27 cellular contexts compared by ENCODE assay signal in genomic region chr2:230875347-230876315, GRCh38. TPM values are rescaled to one million over a fixed set of nuclear protein-coding genes. Genes with fewer than 3 reads are reported as not detected.
DNase-seq lines count a peak whose midpoint lies in the region; ATAC-seq, FAIRE-seq and TF ChIP-seq lines count a peak whose summit lies in the region.
"Had no signal": no experiment of that assay in that cellular context is flagged by ENCODE, and none has a peak within 500 bp of the region (broad histone marks: within the 10 kb centered on the region; RNA-seq: fewer than 3 reads in every experiment).

No MANE protein-coding gene starts in this region.

- WGBS in K562 (ENCODE audit: insufficient coverage, low coverage, missing lambda C conversion rate), result 83% methylated on average over 17 of the region's 34 CpGs
- 92 to 100% methylated on average over 4 to 34 of the region's 34 CpGs for WGBS in transverse colon (ENCODE audit: low coverage in 1 of 2), 2 donors

- TF ChIP-seq EP300 in K562 (IDR thresholded peaks at IDR 0.05; ENCODE audit: low read length) (no peak), transverse colon (IDR thresholded peaks at IDR 0.05; ENCODE audit: low read depth) (no peak)

- no peak overlapping the region for H3K4me3 Mint-ChIP-seq in activated CD4-positive, alpha-beta T cell treated with anti-CD3 and anti-CD28 coated beads, Interleukin-2, amount 10 ng/mL, durations not matched to agents 7 days and 5 days
- peak overlapping the region in 7 of 8 donors; percentile 12 to 69 (median 55) for H3K4me3 Mint-ChIP-seq in naive B cell
- H3K4me3 Mint-ChIP-seq: HFFc6 had no signal

- no peaks in the 10 kb centered on the region for H3K36me3 ChIP-seq in K562 (ENCODE audit: control insufficient read depth, insufficient read depth, low read length)
- H3K36me3 ChIP-seq in transverse colon, result peaks cover 0 to 17% (median 0%) of the 10 kb centered on the region in 4 donors

- peaks cover 35% of the 10 kb centered on the region for H3K4me1 Mint-ChIP-seq in activated CD4-positive, alpha-beta T cell treated with anti-CD3 and anti-CD28 coated beads, Interleukin-2, amount 10 ng/mL, durations not matched to agents 7 days and 5 days
- H3K4me1 Mint-ChIP-seq in naive B cell, result peaks cover 62 to 70% (median 65%) of the 10 kb centered on the region in 3 donors

- TF ChIP-seq POLR2A in K562 (conservative IDR thresholded peaks at IDR 0.05) (no peak), transverse colon (IDR thresholded peaks at IDR 0.05) (no peak)

- H3K27ac Mint-ChIP-seq in activated CD4-positive, alpha-beta T cell treated with anti-CD3 and anti-CD28 coated beads, Interleukin-2, amount 10 ng/mL, durations not matched to agents 7 days and 5 days, result no peak overlapping the region
- peak overlapping the region in 4 of 6 donors; percentile 56 to 94 (median 85) for H3K27ac Mint-ChIP-seq in naive B cell
- H3K27ac Mint-ChIP-seq: activated T-helper 2 cell treated with anti-CD3 and anti-CD28 coated beads, Interferon-gamma antibody, Interleukin-2, Interleukin-4, amounts not matched to agents 10 μg/mL and 5 μg/mL and 100 μg/mL, durations not matched to agents 14 hours and 24 hours and 36 hours; HFFc6 had no signal

- H3K4me3 ChIP-seq in K562 (no peak overlapping the region), transverse colon (no peak overlapping the region)
- H3K4me3 ChIP-seq: lower lobe of right lung, skin epidermis had no signal

- DNase-seq in activated CD4-positive, alpha-beta T cell treated with anti-CD3 and anti-CD28 coated beads, Interleukin-2, amount 10 ng/mL, durations not matched to agents 7 days and 5 days, result peak; percentile 5
- no peak for DNase-seq in activated CD4-positive, alpha-beta T cell treated with anti-CD3 and anti-CD28 coated beads, Interleukin-2, amount 50 U/mL, for 1 hour
- no peak for DNase-seq in K562 (ENCODE audit: extremely low read depth in 1 of 4, low spot score in 3 of 4)
- DNase-seq in naive B cell, result no peak
- DNase-seq in transverse colon, result no peak
- no peak for DNase-seq in NCI-H774 (lab: John Stamatoyannopoulos, UW)
- DNase-seq in GM10266 (ENCODE audit: extremely low spot score), result no peak
- DNase-seq: 8988T; dermis blood vessel endothelial cell; HFFc6; lower lobe of right lung; NCI-H1436 treated with DMSO at 0.1 percent for 48 hours; NCI-H524; stimulated activated CD4-positive, alpha-beta T cell treated with anti-CD3 and anti-CD28 coated beads, Interleukin-2, amount 100 ng/mL, for 48 hours; stimulated activated naive CD8-positive, alpha-beta T cell treated with anti-CD3 and anti-CD28 coated beads, Interleukin-15, amount 100 ng/mL, for 72 hours; trophoblast cell had no signal

- BruUV-seq in K562 (replicated peaks; lab: Mats Ljungman, UMichigan), result no TSS peak

- H3K9me3 ChIP-seq in K562 (replicated peaks; ENCODE audit: control insufficient read depth, insufficient read depth, low read depth, low read length) (no peaks in the 10 kb centered on the region), transverse colon (no peaks in the 10 kb centered on the region)
- H3K9me3 ChIP-seq: lower lobe of right lung had no signal

- H3K27me3 Mint-ChIP-seq in activated CD4-positive, alpha-beta T cell treated with anti-CD3 and anti-CD28 coated beads, Interleukin-2, amount 10 ng/mL, durations not matched to agents 7 days and 5 days, result no peaks in the 10 kb centered on the region
- no peaks in the 10 kb centered on the region for H3K27me3 Mint-ChIP-seq in naive B cell
- H3K27me3 Mint-ChIP-seq: stimulated activated naive CD8-positive, alpha-beta T cell treated with anti-CD3 and anti-CD28 coated beads, Interleukin-15, amount 100 ng/mL, for 72 hours had no signal

- H3K9me1 ChIP-seq in K562 (ENCODE audit: control insufficient read depth, insufficient read depth, low read length), result no peaks in the 10 kb centered on the region

- no peaks in the 10 kb centered on the region for H3K79me2 ChIP-seq in K562 (ENCODE audit: control insufficient read depth, insufficient read depth, low read length)

- ATAC-seq in K562 (no peak), naive B cell (ENCODE audit: low read depth in 2 of 2) (no peak), HG03108 (IDR thresholded peaks at IDR 0.05; ENCODE audit: unreplicated experiment) (no peak)
- ATAC-seq: activated CD4-positive, CD25-positive, alpha-beta regulatory T cell treated with anti-CD3 and anti-CD28 coated beads, Interleukin-2, amount 50 U/mL, for 24 hours; lower lobe of right lung; SK-N-SH treated with all-trans-retinoic acid at 6 μM for 48 hours; stimulated activated naive CD8-positive, alpha-beta T cell treated with anti-CD3 and anti-CD28 coated beads, Interleukin-15, amount 100 ng/mL, for 72 hours had no signal

- no peaks in the 10 kb centered on the region for H3K27me3 ChIP-seq in K562 (ENCODE audit: control insufficient read depth in 2 of 2, insufficient read depth in 2 of 2, low read length in 2 of 2)
- H3K27me3 ChIP-seq in transverse colon, result no peaks in the 10 kb centered on the region

- POLR2A ChIA-PET in activated CD4-positive, alpha-beta T cell treated with anti-CD3 and anti-CD28 coated beads, Interleukin-2, amount 10 ng/mL, durations not matched to agents 7 days and 5 days (lab: Charles Lee), result no interaction called here
- POLR2A ChIA-PET in K562 (lab: Yijun Ruan, JAX), result no interaction called here

- CTCF ChIA-PET in activated CD4-positive, alpha-beta T cell treated with anti-CD3 and anti-CD28 coated beads, Interleukin-2, amount 10 ng/mL, durations not matched to agents 7 days and 5 days (lab: Charles Lee), result no interaction called here
- CTCF ChIA-PET in K562 (lab: Yijun Ruan, JAX; ENCODE audit: low intra/inter-chr PET ratio), result no interaction called here

- H3K27ac ChIP-seq in K562 (ENCODE audit: extremely low read depth, low read depth, low read length) (no peak overlapping the region), transverse colon (peak overlapping the region; percentile 83 to 96 (median 92))
- H3K27ac ChIP-seq: HL-60, lower lobe of right lung, RWPE1, skin epidermis had no signal

- FAIRE-seq in K562 (lab: Jason Lieb, UNC), result no peak
- FAIRE-seq: GM18507, islet of Langerhans had no signal

- H3K4me1 ChIP-seq in K562 (replicated peaks in 1 of 2; ENCODE audit: control insufficient read depth in 2 of 2, insufficient read depth in 2 of 2, low read length in 2 of 2), result peaks cover 0 to 15% of the 10 kb centered on the region in 2 experiments; a peak in 3 of 5 replicates
- peaks cover 51 to 93% (median 78%) of the 10 kb centered on the region in 4 donors for H3K4me1 ChIP-seq in transverse colon

- no peak overlapping the region for H2AFZ ChIP-seq in K562 (ENCODE audit: low read depth, low read length)

- TF ChIP-seq CTCF in K562 (IDR thresholded peaks at IDR 0.05 in 2 of 3, conservative IDR thresholded peaks at IDR 0.05 in 1 of 3; ENCODE audit: insufficient read depth in 2 of 3, low read depth in 1 of 3, low read length in 3 of 3) (no peak), transverse colon (IDR thresholded peaks at IDR 0.05) (no peak), GM10266 (IDR thresholded peaks at IDR 0.05; ENCODE audit: control insufficient read depth, insufficient read depth, low read depth, missing control alignments) (no peak)

- H3K9ac ChIP-seq in K562 (ENCODE audit: insufficient read depth in 1 of 2, low read depth in 2 of 2, low read length in 2 of 2), result no peak overlapping the region

- no peak for TF ChIP-seq RAD21 in K562 (CRISPR knock-in tag; conservative IDR thresholded peaks at IDR 0.05 in 1 of 2, IDR thresholded peaks at IDR 0.05 in 1 of 2)

- H3K4me2 ChIP-seq in K562 (ENCODE audit: insufficient read depth, low read length), result no peak overlapping the region

- H4K20me1 ChIP-seq in K562 (replicated peaks; ENCODE audit: control insufficient read depth, insufficient read depth, low read length), result peaks cover 4% of the 10 kb centered on the region; the same call in 1 of the 2 replicates

- intact Hi-C loops in K562 (cut with micrococcal nuclease), result no loop called here
- intact Hi-C loops in transverse colon (cut with DNase I; ENCODE audit: low total_unique reads), result no loop called here

- no peaks in the 10 kb centered on the region for H3K9me3 Mint-ChIP-seq in activated CD4-positive, alpha-beta T cell treated with anti-CD3 and anti-CD28 coated beads, Interleukin-2, amount 10 ng/mL, durations not matched to agents 7 days and 5 days
- no peaks in the 10 kb centered on the region for H3K9me3 Mint-ChIP-seq in naive B cell
- H3K9me3 Mint-ChIP-seq: activated T-helper 2 cell treated with anti-CD3 and anti-CD28 coated beads, Interferon-gamma antibody, Interleukin-2, Interleukin-4, amounts not matched to agents 10 μg/mL and 5 μg/mL and 100 μg/mL, durations not matched to agents 14 hours and 24 hours and 36 hours; HFFc6; stimulated activated naive CD8-positive, alpha-beta T cell treated with anti-CD3 and anti-CD28 coated beads, Interleukin-15, amount 100 ng/mL, for 72 hours had no signal

- no peaks in the 10 kb centered on the region for H3K36me3 Mint-ChIP-seq in activated CD4-positive, alpha-beta T cell treated with anti-CD3 and anti-CD28 coated beads, Interleukin-2, amount 10 ng/mL, durations not matched to agents 7 days and 5 days (ENCODE audit: low read depth)
- no peaks in the 10 kb centered on the region for H3K36me3 Mint-ChIP-seq in naive B cell

- in situ Hi-C loops in K562 (cut with MboI) (no loop called here), transverse colon (cut with MboI; ENCODE audit: low pct_ligation_motif_present in 1 of 4, low pct_unique_long_range_greater_than_20kb in 1 of 4, low sequenced_read_pairs in 3 of 4) (no loop called here)

RNA-seq across cellular contexts. Expression of gene ITM2C, which starts 10.9 kb away (rescaled TPM):
- 10 to 100 TPM; 29.4 to 30.4 TPM for total RNA-seq in activated CD4-positive, alpha-beta T cell treated with anti-CD3 and anti-CD28 coated beads, Interleukin-2, amount 10 ng/mL, durations not matched to agents 7 days and 5 days
- 15.7 and 63.4 TPM in 2 replicates for total RNA-seq in K562 (2011; cell fraction: chromatin; rRNA removed; ENCODE audit: low replicate concordance)
- total RNA-seq in K562 (2011; cell fraction: nucleolus; rRNA removed), result 70.9 and 81.4 TPM in 2 replicates
- total RNA-seq in K562 (2011; cell fraction: nucleoplasm; rRNA removed), result 54.6 and 63.5 TPM in 2 replicates
- 21.5 and 30.9 TPM in 2 replicates for total RNA-seq in K562 (2014; rRNA removed)
- total RNA-seq in K562 (2014; rRNA removed; fragmentation: Illumina TruSeq; extraction: Trizol), result 14.3 and 15.4 TPM in 2 replicates
- total RNA-seq in K562 (2015; rRNA removed; fragmentation: Illumina TruSeq; extraction: Trizol), result 19.7 and 20.8 TPM in 2 replicates
- total RNA-seq in K562 (2021), result 24.1 and 26.0 TPM in 2 replicates
- 58.8 and 64.7 TPM in 2 replicates for polyA plus RNA-seq in K562 (2011; rRNA removed)
- polyA plus RNA-seq in K562 (2011; cell fraction: cytosol; rRNA removed), result 72.2 and 89.1 TPM in 2 replicates
- 23.0 and 26.2 TPM in 2 replicates for polyA plus RNA-seq in K562 (2011; cell fraction: nucleus; rRNA removed)
- 40.7 and 50.5 TPM in 2 replicates for polyA plus RNA-seq in K562 (2012)
- 37.5 and 38.3 TPM in 2 replicates for polyA plus RNA-seq in K562 (2014; fragmentation: Illumina TruSeq; extraction: Trizol)
- polyA plus RNA-seq in K562 (2014; fragmentation: Nextera tagmentation; extraction: Ambion mirVana), result 1 to 10 TPM in 1 of 2 experiments, under 1 TPM in 1; 0.49 to 1.4 TPM
- 27.1 and 37.1 TPM in 2 replicates for polyA plus RNA-seq in K562 (2014; rRNA removed)
- 42.9 and 62.5 TPM in 2 replicates for polyA minus RNA-seq in K562 (2011; rRNA and poly(A)+ RNA removed)
- 29.0 and 39.4 TPM in 2 replicates for polyA minus RNA-seq in K562 (2011; cell fraction: cytosol; rRNA and poly(A)+ RNA removed)
- 3.5 and 4.2 TPM in 2 replicates for polyA minus RNA-seq in K562 (2011; cell fraction: nucleus; rRNA and poly(A)+ RNA removed)
- 100 to 1,000 TPM in 3 of 6 donors, 10 to 100 TPM in 3; 48.3 to 120 (median 100) TPM for polyA plus RNA-seq in naive B cell (ENCODE audit: low read depth in 6 of 6)
- total RNA-seq in transverse colon, result 1,000 to 10,000 TPM in 3 of 4 donors, 100 to 1,000 TPM in 1; 911 to 2,535 (median 1,776) TPM

RNA-seq across cellular contexts. Expression of gene GPR55, which starts 49.4 kb away (rescaled TPM):
- 1 to 10 TPM; 9.2 to 9.4 TPM for total RNA-seq in activated CD4-positive, alpha-beta T cell treated with anti-CD3 and anti-CD28 coated beads, Interleukin-2, amount 10 ng/mL, durations not matched to agents 7 days and 5 days
- 1.3 and 2.8 TPM in 2 replicates for total RNA-seq in K562 (2011; cell fraction: chromatin; rRNA removed; ENCODE audit: low replicate concordance)
- total RNA-seq in K562 (2011; cell fraction: nucleolus; rRNA removed), result 2.0 and 2.2 TPM in 2 replicates
- 1.5 and 2.7 TPM in 2 replicates for total RNA-seq in K562 (2011; cell fraction: nucleoplasm; rRNA removed)
- 0.08 and 0.18 TPM in 2 replicates for total RNA-seq in K562 (2014; rRNA removed)
- total RNA-seq in K562 (2014; rRNA removed; fragmentation: Illumina TruSeq; extraction: Trizol), result 0.11 and 0.16 TPM in 2 replicates
- 0.34 and 0.36 TPM in 2 replicates for total RNA-seq in K562 (2015; rRNA removed; fragmentation: Illumina TruSeq; extraction: Trizol)
- 0.07 and 0.18 TPM in 2 replicates for total RNA-seq in K562 (2021)
- polyA plus RNA-seq in K562 (2011; rRNA removed), result 0.32 and 0.49 TPM in 2 replicates
- polyA plus RNA-seq in K562 (2011; cell fraction: cytosol; rRNA removed), result 0.34 and 0.49 TPM in 2 replicates
- 0.95 and 1.7 TPM in 2 replicates for polyA plus RNA-seq in K562 (2011; cell fraction: nucleus; rRNA removed)
- polyA plus RNA-seq in K562 (2012), result 1.2 and 1.4 TPM in 2 replicates
- polyA plus RNA-seq in K562 (2014; fragmentation: Illumina TruSeq; extraction: Trizol), result 0.16 and 0.19 TPM in 2 replicates
- under 1 TPM; 0.27 to 0.34 TPM for polyA plus RNA-seq in K562 (2014; fragmentation: Nextera tagmentation; extraction: Ambion mirVana)
- 0.36 and 0.73 TPM in 2 replicates for polyA plus RNA-seq in K562 (2014; rRNA removed)
- polyA minus RNA-seq in K562 (2011; rRNA and poly(A)+ RNA removed), result 0.45 and 0.46 TPM in 2 replicates
- polyA minus RNA-seq in K562 (2011; cell fraction: cytosol; rRNA and poly(A)+ RNA removed), result not detected in 2 replicates
- 1.00 and 1.1 TPM in 2 replicates for polyA minus RNA-seq in K562 (2011; cell fraction: nucleus; rRNA and poly(A)+ RNA removed)
- under 1 TPM in 3 of 6 donors, not detected in 3; 0.12 to 0.56 (median 0.21) TPM for polyA plus RNA-seq in naive B cell (ENCODE audit: low read depth in 6 of 6)
- total RNA-seq in transverse colon, result 10 to 100 TPM in 1 of 4 donors, 1 to 10 TPM in 2, under 1 TPM in 1; 0.40 to 16.1 (median 2.0) TPM
- total RNA-seq: dermis blood vessel endothelial cell, fibroblast of villous mesenchyme, HFFc6 had no signal
- polyA plus RNA-seq: BJ had no signal

Comparison
In these comparisons a context has a peak if more than half of its experiments do, and no peak if none do; other contexts are left out.
1. RNA of gene ITM2C, which starts 10.9 kb away (total RNA-seq): 911 to 2,535 TPM in transverse colon; 29.4 to 30.4 TPM in activated CD4-positive, alpha-beta T cell treated with anti-CD3 and anti-CD28 coated beads, Interleukin-2, amount 10 ng/mL, durations not matched to agents 7 days and 5 days and 14.3 to 81.4 TPM in K562; every median in the first group is over 10 times any median in the second.